In the genomic region with DNA sequence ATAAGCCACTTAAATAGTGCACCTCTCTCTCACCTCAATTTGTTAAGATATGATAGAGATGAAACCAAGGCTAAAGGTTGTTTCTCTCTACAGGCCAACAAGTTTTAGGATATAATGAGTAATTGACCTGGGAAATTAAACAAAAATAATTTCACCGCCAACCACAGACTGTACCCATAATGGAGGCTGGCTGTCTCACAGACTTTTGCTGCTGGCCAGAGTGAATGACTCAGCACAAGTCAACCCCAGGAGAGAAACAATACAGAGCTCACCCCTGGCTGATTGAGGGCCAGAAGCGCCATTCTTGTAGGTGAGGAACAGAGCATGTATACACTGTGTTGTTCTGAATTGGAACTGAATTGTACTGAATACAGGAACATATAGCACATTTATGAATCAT, we compare ENCODE assay signal across 1 cellular context.
TF ChIP-seq lines count a peak whose summit lies in the region.

No MANE protein-coding gene starts in this region.

TF ChIP-seq in K562, 482 proteins besides CTCF, POLR2A, EP300 and RAD21 (continued from another document):
- TF ChIP-seq, protein P1, sequence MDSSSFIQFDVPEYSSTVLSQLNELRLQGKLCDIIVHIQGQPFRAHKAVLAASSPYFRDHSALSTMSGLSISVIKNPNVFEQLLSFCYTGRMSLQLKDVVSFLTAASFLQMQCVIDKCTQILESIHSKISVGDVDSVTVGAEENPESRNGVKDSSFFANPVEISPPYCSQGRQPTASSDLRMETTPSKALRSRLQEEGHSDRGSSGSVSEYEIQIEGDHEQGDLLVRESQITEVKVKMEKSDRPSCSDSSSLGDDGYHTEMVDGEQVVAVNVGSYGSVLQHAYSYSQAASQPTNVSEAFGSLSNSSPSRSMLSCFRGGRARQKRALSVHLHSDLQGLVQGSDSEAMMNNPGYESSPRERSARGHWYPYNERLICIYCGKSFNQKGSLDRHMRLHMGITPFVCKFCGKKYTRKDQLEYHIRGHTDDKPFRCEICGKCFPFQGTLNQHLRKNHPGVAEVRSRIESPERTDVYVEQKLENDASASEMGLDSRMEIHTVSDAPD (CRISPR knock-in tag; IDR thresholded peaks at IDR 0.05): no peak
- TF ChIP-seq, protein P2, sequence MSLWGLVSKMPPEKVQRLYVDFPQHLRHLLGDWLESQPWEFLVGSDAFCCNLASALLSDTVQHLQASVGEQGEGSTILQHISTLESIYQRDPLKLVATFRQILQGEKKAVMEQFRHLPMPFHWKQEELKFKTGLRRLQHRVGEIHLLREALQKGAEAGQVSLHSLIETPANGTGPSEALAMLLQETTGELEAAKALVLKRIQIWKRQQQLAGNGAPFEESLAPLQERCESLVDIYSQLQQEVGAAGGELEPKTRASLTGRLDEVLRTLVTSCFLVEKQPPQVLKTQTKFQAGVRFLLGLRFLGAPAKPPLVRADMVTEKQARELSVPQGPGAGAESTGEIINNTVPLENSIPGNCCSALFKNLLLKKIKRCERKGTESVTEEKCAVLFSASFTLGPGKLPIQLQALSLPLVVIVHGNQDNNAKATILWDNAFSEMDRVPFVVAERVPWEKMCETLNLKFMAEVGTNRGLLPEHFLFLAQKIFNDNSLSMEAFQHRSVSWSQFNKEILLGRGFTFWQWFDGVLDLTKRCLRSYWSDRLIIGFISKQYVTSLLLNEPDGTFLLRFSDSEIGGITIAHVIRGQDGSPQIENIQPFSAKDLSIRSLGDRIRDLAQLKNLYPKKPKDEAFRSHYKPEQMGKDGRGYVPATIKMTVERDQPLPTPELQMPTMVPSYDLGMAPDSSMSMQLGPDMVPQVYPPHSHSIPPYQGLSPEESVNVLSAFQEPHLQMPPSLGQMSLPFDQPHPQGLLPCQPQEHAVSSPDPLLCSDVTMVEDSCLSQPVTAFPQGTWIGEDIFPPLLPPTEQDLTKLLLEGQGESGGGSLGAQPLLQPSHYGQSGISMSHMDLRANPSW (CRISPR knock-in tag; IDR thresholded peaks at IDR 0.05): no peak
- TF ChIP-seq MAFF (IDR thresholded peaks at IDR 0.05; ENCODE audit: low read length) (peak; percentile 92), JUND (IDR thresholded peaks at IDR 0.05; ENCODE audit: borderline replicate concordance, low read depth, low read length) (peak; percentile 37; the same call in 1 of the 2 replicates), JUND (tag; IDR thresholded peaks at IDR 0.05; ENCODE audit: borderline replicate concordance, low read depth, low read length) (no peak; the same call in 2 of the 3 replicates)
